8 cellular contexts compared by ENCODE assay signal in genomic region chr18:74551936-74552555, GRCh38. TPM values are rescaled to one million over a fixed set of nuclear protein-coding genes. Genes with fewer than 3 reads are reported as not detected.
A peak's percentile ranks its signal among the peaks of the same experiment; 100 is the strongest.
DNase-seq lines count a peak whose midpoint lies in the region; ATAC-seq, FAIRE-seq and TF ChIP-seq lines count a peak whose summit lies in the region.

No MANE protein-coding gene starts in this region.

- no peaks in the 10 kb centered on the region for H3K9me2 ChIP-seq in Loucy (replicated peaks; ENCODE audit: low read depth, low read length)

- H3K4me2 ChIP-seq in Loucy (ENCODE audit: low read depth, low read length, poor library complexity, severe bottlenecking): no peak overlapping the region

- no peaks in the 10 kb centered on the region for H3K36me3 ChIP-seq in H7 (replicated peaks; ENCODE audit: control insufficient read depth, insufficient read depth, low read length)
- no peaks in the 10 kb centered on the region for H3K36me3 ChIP-seq in Loucy (ENCODE audit: insufficient read depth, low read length)
- H3K36me3 ChIP-seq in RWPE2 (ENCODE audit: low read depth): no peaks in the 10 kb centered on the region
- H3K36me3 ChIP-seq in thoracic aorta: no peaks in the 10 kb centered on the region

- H3K4me3 Mint-ChIP-seq in activated T-helper 17 cell treated with anti-CD3 and anti-CD28 coated beads, Interleukin-2, amount 50 U/mL, for 72 hours: no peak overlapping the region

- H3K9me3 ChIP-seq in Loucy (ENCODE audit: insufficient read depth, low read depth, low read length) (peaks cover 7% of the 10 kb centered on the region; the same call in 1 of the 2 replicates), RWPE2 (ENCODE audit: severe bottlenecking) (peaks cover 5% of the 10 kb centered on the region), thoracic aorta (peaks cover 9% of the 10 kb centered on the region)

- no peak overlapping the region for H3K9ac ChIP-seq in Loucy (ENCODE audit: low read depth, low read length, poor library complexity, severe bottlenecking)

- ATAC-seq in RWPE2 (ENCODE audit: low read depth) (peak; percentile 99), thoracic aorta (ENCODE audit: insufficient number of reproducible peaks, low FRiP score, low read depth) (peak; percentile 89)
- ATAC-seq in activated T-helper 17 cell treated with anti-CD3 and anti-CD28 coated beads, Interleukin-2, amount 50 U/mL, for 72 hours (replicated peaks): peak; percentile 97

- H3K4me3 ChIP-seq in H7 (ENCODE audit: insufficient read depth, low read depth, low read length): no peak overlapping the region
- no peak overlapping the region for H3K4me3 ChIP-seq in Loucy (ENCODE audit: low read length, poor library complexity, severe bottlenecking)
- H3K4me3 ChIP-seq in RWPE2 (ENCODE audit: severe bottlenecking): no peak overlapping the region
- H3K4me3 ChIP-seq in fibroblast of villous mesenchyme (ENCODE audit: low read depth, low read length): no peak overlapping the region
- no peak overlapping the region for H3K4me3 ChIP-seq in thoracic aorta

- TF ChIP-seq CTCF in Loucy (conservative IDR thresholded peaks at IDR 0.05; ENCODE audit: low read length): peak; percentile 82
- peak; percentile 88 for TF ChIP-seq CTCF in RWPE2 (IDR thresholded peaks at IDR 0.05; ENCODE audit: poor library complexity, severe bottlenecking)
- TF ChIP-seq CTCF in fibroblast of villous mesenchyme (IDR thresholded peaks at IDR 0.05; ENCODE audit: insufficient read depth, low read depth, low read length): peak; percentile 87
- peak; percentile 83 for TF ChIP-seq CTCF in thoracic aorta (IDR thresholded peaks at IDR 0.05)

- H3K27ac ChIP-seq in RWPE2 (ENCODE audit: poor library complexity, severe bottlenecking) (no peak overlapping the region), thoracic aorta (no peak overlapping the region)

- no peaks in the 10 kb centered on the region for H3K36me3 Mint-ChIP-seq in activated T-helper 17 cell treated with anti-CD3 and anti-CD28 coated beads, Interleukin-2, amount 50 U/mL, for 72 hours (ENCODE audit: low read depth)

- H3F3A ChIP-seq in Loucy (ENCODE audit: low read depth): no peaks in the 10 kb centered on the region

- no peaks in the 10 kb centered on the region for H4K20me1 ChIP-seq in Loucy (ENCODE audit: insufficient read depth, low read length, poor library complexity, severe bottlenecking)

- peak; percentile 91 for FAIRE-seq in G401.6 (lab: Jason Lieb, UNC)

- DNase-seq in H7 (peak; percentile 90), RWPE2 (ENCODE audit: low spot score) (no peak), fibroblast of villous mesenchyme (ENCODE audit: low read depth) (peak; percentile 81), nucleus accumbens (lab: John Stamatoyannopoulos, UW) (peak in 52 of 56 donors; percentile 13 to 92 (median 70)), thoracic aorta (ENCODE audit: low spot score) (peak; percentile 50)

- no peaks in the 10 kb centered on the region for H3K79me2 ChIP-seq in Loucy (ENCODE audit: insufficient read depth, low read length)

- H3K27me3 ChIP-seq in H7 (ENCODE audit: control insufficient read depth, insufficient read depth, low read length): no peaks in the 10 kb centered on the region; the same call in 1 of the 2 replicates
- no peaks in the 10 kb centered on the region for H3K27me3 ChIP-seq in Loucy (ENCODE audit: insufficient read depth, low read length, poor library complexity, severe bottlenecking)
- peaks cover 3% of the 10 kb centered on the region for H3K27me3 ChIP-seq in RWPE2 (ENCODE audit: insufficient read depth, poor library complexity, severe bottlenecking)
- no peaks in the 10 kb centered on the region for H3K27me3 ChIP-seq in thoracic aorta (replicated peaks; ENCODE audit: insufficient read depth)

- H2AFZ ChIP-seq in Loucy (ENCODE audit: low read length): no peak overlapping the region

- H3K27me3 Mint-ChIP-seq in activated T-helper 17 cell treated with anti-CD3 and anti-CD28 coated beads, Interleukin-2, amount 50 U/mL, for 72 hours: peaks cover 8% of the 10 kb centered on the region

- no peaks in the 10 kb centered on the region for H3K4me1 ChIP-seq in Loucy (ENCODE audit: insufficient read depth, low read length, poor library complexity, severe bottlenecking)
- H3K4me1 ChIP-seq in RWPE2 (ENCODE audit: insufficient read depth, poor library complexity, severe bottlenecking): no peaks in the 10 kb centered on the region
- H3K4me1 ChIP-seq in thoracic aorta (ENCODE audit: control insufficient read depth in 1 of 2, low read depth in 2 of 2): peaks cover 0 to 5% of the 10 kb centered on the region in 2 donors

- H3K9me3 Mint-ChIP-seq in activated T-helper 17 cell treated with anti-CD3 and anti-CD28 coated beads, Interleukin-2, amount 50 U/mL, for 72 hours: no peaks in the 10 kb centered on the region

- no peak overlapping the region for H3K27ac Mint-ChIP-seq in activated T-helper 17 cell treated with anti-CD3 and anti-CD28 coated beads, Interleukin-2, amount 50 U/mL, for 72 hours

- H3K4me1 Mint-ChIP-seq in activated T-helper 17 cell treated with anti-CD3 and anti-CD28 coated beads, Interleukin-2, amount 50 U/mL, for 72 hours: no peaks in the 10 kb centered on the region

RNA-seq across cellular contexts. Expression of gene CNDP1, which starts 17.7 kb away (rescaled TPM):
- not detected in 2 replicates for total RNA-seq in H7 (2014; rRNA removed; shearing (Covaris generic))
- under 1 TPM in 1 of 2 donors, not detected in 1; 0.26 TPM for total RNA-seq in activated T-helper 17 cell treated with anti-CD3 and anti-CD28 coated beads, Interleukin-2, amount 50 U/mL, for 72 hours
- total RNA-seq in fibroblast of villous mesenchyme: not detected in 2 replicates
- not detected for total RNA-seq in thoracic aorta

RNA-seq across cellular contexts. Expression of gene ZNF407, which starts 45.6 kb away (rescaled TPM):
- 2.9 and 4.0 TPM in 2 replicates for total RNA-seq in H7 (2014; rRNA removed; shearing (Covaris generic))
- 10 to 100 TPM; 17.9 to 22.5 TPM for total RNA-seq in activated T-helper 17 cell treated with anti-CD3 and anti-CD28 coated beads, Interleukin-2, amount 50 U/mL, for 72 hours
- 16.4 and 22.0 TPM in 2 replicates for total RNA-seq in fibroblast of villous mesenchyme
- 10 to 100 TPM; 18.7 to 26.7 TPM for total RNA-seq in thoracic aorta

RNA-seq across cellular contexts. Expression of gene CNDP2, which starts 55.9 kb away (rescaled TPM):
- 60.2 and 63.1 TPM in 2 replicates for total RNA-seq in H7 (2014; rRNA removed; shearing (Covaris generic))
- total RNA-seq in activated T-helper 17 cell treated with anti-CD3 and anti-CD28 coated beads, Interleukin-2, amount 50 U/mL, for 72 hours: 100 to 1,000 TPM; 141 to 217 TPM
- 29.6 and 38.4 TPM in 2 replicates for total RNA-seq in fibroblast of villous mesenchyme
- total RNA-seq in thoracic aorta: 100 to 1,000 TPM in 1 of 2 donors, 10 to 100 TPM in 1; 44.3 to 106 TPM
